ENCODE assay signal across 28 cellular contexts in genomic region chrX:108415146-108415545, GRCh38. TPM values are rescaled to one million over a fixed set of nuclear protein-coding genes. Genes with fewer than 3 reads are reported as not detected.
DNase-seq lines count a peak whose midpoint lies in the region; ATAC-seq, FAIRE-seq and TF ChIP-seq lines count a peak whose summit lies in the region.
"Had no signal": no experiment of that assay in that cellular context is flagged by ENCODE, and none has a peak within 500 bp of the region (broad histone marks: within the 10 kb centered on the region; RNA-seq: fewer than 3 reads in every experiment).

No MANE protein-coding gene starts in this region.

- dilution Hi-C loops in endothelial cell of umbilical vein (cut with MboI; ENCODE audit: extremely low pct_ligation_motif_present, low sequenced_read_pairs), result no loop called here

- H3K4me3 ChIP-seq in bronchial epithelial cell (ENCODE audit: low read depth, low read length) (no peak overlapping the region), endothelial cell of umbilical vein (replicated peaks in 1 of 3; ENCODE audit: insufficient read depth in 1 of 3, low read depth in 1 of 3, low read length in 3 of 3) (no peak overlapping the region), neural progenitor cell (no peak overlapping the region)
- H3K4me3 ChIP-seq: BLaER1 treated with 17β-estradiol and CSF1 and Interleukin-3, amounts not matched to agents 10 nM and 100 nM; PC-9; SJSA1 had no signal

- no peaks in the 10 kb centered on the region for H3K27me3 Mint-ChIP-seq in neural progenitor cell (ENCODE audit: insufficient read depth, low read depth)
- H3K27me3 Mint-ChIP-seq: CD4-positive, alpha-beta T cell had no signal

- H3K9me1 ChIP-seq in endothelial cell of umbilical vein (replicated peaks; ENCODE audit: control insufficient read depth, extremely low read depth, insufficient read depth, low read length), result no peaks in the 10 kb centered on the region

- H3K4me3 Mint-ChIP-seq in neural progenitor cell, result no peak overlapping the region
- H3K4me3 Mint-ChIP-seq: CD4-positive, alpha-beta T cell had no signal

- H3K27me3 ChIP-seq in bronchial epithelial cell (ENCODE audit: control insufficient read depth, insufficient read depth, low read length) (no peaks in the 10 kb centered on the region), endothelial cell of umbilical vein (ENCODE audit: control insufficient read depth in 2 of 2, insufficient read depth in 2 of 2, low read length in 2 of 2) (no peaks in the 10 kb centered on the region), neural progenitor cell (no peaks in the 10 kb centered on the region)
- H3K27me3 ChIP-seq: SJSA1 had no signal

- DNase-seq in HT1080 (ENCODE audit: low read depth) (peak; percentile 30), bronchial epithelial cell (ENCODE audit: low read depth) (peak; percentile 21), endothelial cell of umbilical vein (ENCODE audit: low read depth, low spot score) (peak; percentile 7), neural progenitor cell (ENCODE audit: low spot score) (no peak), cerebellum (ENCODE audit: low spot score) (no peak), NCI-H2227 treated with DMSO at 0.1 percent for 48 hours (lab: John Stamatoyannopoulos, UW) (no peak)
- DNase-seq in activated naive CD4-positive, alpha-beta T cell treated with Interleukin-2 at 50 U/mL for 16 hours, result no peak
- DNase-seq: CD4-positive, alpha-beta T cell; HCEC 1CT; Karpas-422; NCI-H1092 treated with DMSO at 0.1 percent for 48 hours; NCI-H1436; NCI-H187; NCI-H2171 treated with DMSO at 0.1 percent for 48 hours; NCI-H446; NCI-H524 treated with DMSO at 0.1 percent for 48 hours; NCI-H774; PC-9; Right ventricle myocardium superior had no signal

- H3K36me3 Mint-ChIP-seq in neural progenitor cell, result peaks cover 23% of the 10 kb centered on the region

- H3K27ac ChIP-seq in endothelial cell of umbilical vein (ENCODE audit: insufficient read depth, low read depth, low read length) (no peak overlapping the region), neural progenitor cell (no peak overlapping the region)
- H3K27ac ChIP-seq: BLaER1 treated with 17β-estradiol and CSF1 and Interleukin-3, amounts not matched to agents 10 nM and 100 nM; HL-60; PC-9; SJSA1 had no signal

- no peaks in the 10 kb centered on the region for H3F3A ChIP-seq in neural progenitor cell (ENCODE audit: low read depth)

- H3K79me2 ChIP-seq in endothelial cell of umbilical vein (ENCODE audit: control insufficient read depth, insufficient read depth, low read length), result no peaks in the 10 kb centered on the region
- no peaks in the 10 kb centered on the region for H3K79me2 ChIP-seq in neural progenitor cell (ENCODE audit: low read depth)

- peaks cover 61% of the 10 kb centered on the region for H3K4me1 Mint-ChIP-seq in neural progenitor cell

- H2AFZ ChIP-seq in endothelial cell of umbilical vein (ENCODE audit: low read depth, low read length) (no peak overlapping the region), neural progenitor cell (replicated peaks) (no peak overlapping the region)
- H2AFZ ChIP-seq: PC-9 had no signal

- CTCF ChIA-PET in endothelial cell of umbilical vein (lab: Charles Lee), result no interaction called here

- no peak overlapping the region for H3K9ac ChIP-seq in endothelial cell of umbilical vein (replicated peaks; ENCODE audit: extremely low read depth, insufficient read depth, low read length)
- no peak overlapping the region for H3K9ac ChIP-seq in neural progenitor cell
- H3K9ac ChIP-seq: BLaER1 treated with 17β-estradiol and CSF1 and Interleukin-3, amounts not matched to agents 10 nM and 100 nM had no signal

- peaks cover 5% of the 10 kb centered on the region for H3K4me1 ChIP-seq in endothelial cell of umbilical vein (ENCODE audit: control insufficient read depth, extremely low read depth, insufficient read depth, low read length)
- H3K4me1 ChIP-seq in neural progenitor cell, result peaks cover 22% of the 10 kb centered on the region
- H3K4me1 ChIP-seq: SJSA1 had no signal

- BruUV-seq in endothelial cell of umbilical vein (replicated peaks; lab: Mats Ljungman, UMichigan), result no TSS peak

- H3K36me3 ChIP-seq in bronchial epithelial cell (ENCODE audit: control insufficient read depth, insufficient read depth, low read length) (no peaks in the 10 kb centered on the region), endothelial cell of umbilical vein (ENCODE audit: control insufficient read depth in 2 of 2, extremely low read depth in 1 of 2, insufficient read depth in 2 of 2, low read length in 2 of 2) (no peaks in the 10 kb centered on the region), neural progenitor cell (no peaks in the 10 kb centered on the region)
- H3K36me3 ChIP-seq: BLaER1 treated with 17β-estradiol and CSF1 and Interleukin-3, amounts not matched to agents 10 nM and 100 nM; SJSA1 had no signal

- H3K27ac Mint-ChIP-seq in neural progenitor cell, result peak overlapping the region; percentile 3
- H3K27ac Mint-ChIP-seq: CD4-positive, alpha-beta T cell had no signal

- no peak overlapping the region for H3K4me2 ChIP-seq in endothelial cell of umbilical vein (ENCODE audit: insufficient read depth, low read length)
- no peak overlapping the region for H3K4me2 ChIP-seq in neural progenitor cell
- H3K4me2 ChIP-seq: BLaER1 treated with 17β-estradiol and CSF1 and Interleukin-3, amounts not matched to agents 10 nM and 100 nM; PC-9 had no signal

- H3K9me3 ChIP-seq in endothelial cell of umbilical vein (replicated peaks; ENCODE audit: control insufficient read depth, insufficient read depth, low read length) (no peaks in the 10 kb centered on the region), neural progenitor cell (ENCODE audit: low read depth) (no peaks in the 10 kb centered on the region)
- H3K9me3 ChIP-seq: BLaER1 treated with 17β-estradiol and CSF1 and Interleukin-3, amounts not matched to agents 10 nM and 100 nM; SJSA1 had no signal

- intact Hi-C loops in endothelial cell of umbilical vein (cut with micrococcal nuclease), result no loop called here

- H4K20me1 ChIP-seq in endothelial cell of umbilical vein (replicated peaks; ENCODE audit: control insufficient read depth, extremely low read depth, insufficient read depth, low read length) (no peaks in the 10 kb centered on the region), neural progenitor cell (ENCODE audit: low read depth) (no peaks in the 10 kb centered on the region)
- H4K20me1 ChIP-seq: BLaER1 treated with 17β-estradiol and CSF1 and Interleukin-3, amounts not matched to agents 10 nM and 100 nM had no signal

- no peak for TF ChIP-seq CTCF in bronchial epithelial cell (IDR thresholded peaks at IDR 0.05; ENCODE audit: insufficient read depth, low read length, severe bottlenecking)
- no peak for TF ChIP-seq CTCF in endothelial cell of umbilical vein (IDR thresholded peaks at IDR 0.05; ENCODE audit: extremely low read depth in 1 of 2, insufficient read depth in 1 of 2, low read depth in 1 of 2, low read length in 2 of 2)
- no peak for TF ChIP-seq CTCF in neural progenitor cell (IDR thresholded peaks at IDR 0.05)

- FAIRE-seq in bronchial epithelial cell (lab: Jason Lieb, UNC) (no peak), endothelial cell of umbilical vein (lab: Jason Lieb, UNC) (no peak)
- FAIRE-seq: A204.1, D721Med, G401.6, H1, HepG2 had no signal

- POLR2A ChIA-PET in endothelial cell of umbilical vein (lab: Charles Lee), result no interaction called here

- no peak for ATAC-seq in HG03025 (IDR thresholded peaks at IDR 0.05; ENCODE audit: low FRiP score, unreplicated experiment)
- ATAC-seq: HepG2 had no signal

- no peak for TF ChIP-seq POLR2A in endothelial cell of umbilical vein (IDR thresholded peaks at IDR 0.05; ENCODE audit: low read depth, low read length)

- no peaks in the 10 kb centered on the region for H3K9me3 Mint-ChIP-seq in neural progenitor cell
- H3K9me3 Mint-ChIP-seq: CD4-positive, alpha-beta T cell had no signal

TF ChIP-seq in endothelial cell of umbilical vein, 7 proteins besides CTCF, POLR2A, EP300 and RAD21:
- TF ChIP-seq POLR2AphosphoS5 (IDR thresholded peaks at IDR 0.05; ENCODE audit: insufficient read depth, low read depth, low read length), result no peak

RNA-seq across cellular contexts. Expression of gene COL4A6, which starts 23.1 kb away (rescaled TPM):
- total RNA-seq in HT1080 (2014; rRNA removed; shearing (Covaris generic)), result 0.07 and 0.08 TPM in 2 replicates
- 0.34 and 0.41 TPM in 2 replicates for polyA plus RNA-seq in HT1080 (2015; cell fraction: cytosol; rRNA removed)
- 1.2 TPM in 2 replicates for polyA plus RNA-seq in HT1080 (2015; cell fraction: nucleus; rRNA removed)
- total RNA-seq in bronchial epithelial cell (21.1 and 23.4 TPM in 2 replicates), endothelial cell of umbilical vein (0.49 and 0.92 TPM in 2 replicates), neural progenitor cell (ENCODE audit: low replicate concordance) (40.5 and 62.6 TPM in 2 replicates), cerebellum (7.1 TPM)
- polyA plus RNA-seq in endothelial cell of umbilical vein, result 0.33 and 0.62 TPM in 2 replicates
- polyA plus RNA-seq in endothelial cell of umbilical vein (2011; cell fraction: cytosol; rRNA removed), result 0.80 and 0.89 TPM in 2 replicates
- polyA plus RNA-seq in endothelial cell of umbilical vein (2011; cell fraction: nucleus; rRNA removed), result 2.7 and 3.1 TPM in 2 replicates
- 2.0 and 2.6 TPM in 2 replicates for polyA plus RNA-seq in endothelial cell of umbilical vein (2012)
- 0.70 and 0.75 TPM in 2 replicates for polyA minus RNA-seq in endothelial cell of umbilical vein
- 19.7 TPM for polyA minus RNA-seq in endothelial cell of umbilical vein (2011; cell fraction: cytosol; rRNA and poly(A)+ RNA removed)
- polyA minus RNA-seq in endothelial cell of umbilical vein (2011; cell fraction: nucleus; rRNA and poly(A)+ RNA removed), result 0.82 and 1.9 TPM in 2 replicates
- total RNA-seq: CD4-positive, alpha-beta T cell had no signal

RNA-seq across cellular contexts. Expression of gene COL4A5, which starts 24.5 kb away (rescaled TPM):
- total RNA-seq in HT1080 (2014; rRNA removed; shearing (Covaris generic)), result 6.8 and 7.2 TPM in 2 replicates
- polyA plus RNA-seq in HT1080 (2015; cell fraction: cytosol; rRNA removed), result 4.7 and 6.7 TPM in 2 replicates
- 73.9 and 78.0 TPM in 2 replicates for polyA plus RNA-seq in HT1080 (2015; cell fraction: nucleus; rRNA removed)
- total RNA-seq in bronchial epithelial cell, result 48.4 and 63.1 TPM in 2 replicates
- total RNA-seq in endothelial cell of umbilical vein, result 15.4 and 28.1 TPM in 2 replicates
- 27.9 and 28.8 TPM in 2 replicates for polyA plus RNA-seq in endothelial cell of umbilical vein
- polyA plus RNA-seq in endothelial cell of umbilical vein (2011; cell fraction: cytosol; rRNA removed), result 18.7 and 21.3 TPM in 2 replicates
- 116 and 148 TPM in 2 replicates for polyA plus RNA-seq in endothelial cell of umbilical vein (2011; cell fraction: nucleus; rRNA removed)
- polyA plus RNA-seq in endothelial cell of umbilical vein (2012), result 36.2 and 40.3 TPM in 2 replicates
- polyA minus RNA-seq in endothelial cell of umbilical vein, result 44.0 and 46.5 TPM in 2 replicates
- polyA minus RNA-seq in endothelial cell of umbilical vein (2011; cell fraction: cytosol; rRNA and poly(A)+ RNA removed), result 23.7 TPM
- polyA minus RNA-seq in endothelial cell of umbilical vein (2011; cell fraction: nucleus; rRNA and poly(A)+ RNA removed), result 44.4 and 65.6 TPM in 2 replicates
- 104 and 115 TPM in 2 replicates for total RNA-seq in neural progenitor cell (ENCODE audit: low replicate concordance)
- 51.1 TPM for total RNA-seq in cerebellum
- total RNA-seq: CD4-positive, alpha-beta T cell had no signal

Comparison
In these comparisons a context has a peak if more than half of its experiments do, and no peak if none do; other contexts are left out.
1. DNase-seq: peak in HT1080 (single experiment), bronchial epithelial cell (single experiment) and endothelial cell of umbilical vein (single experiment); none in neural progenitor cell (single experiment), cerebellum (single experiment), activated naive CD4-positive, alpha-beta T cell treated with Interleukin-2 at 50 U/mL for 16 hours (single experiment) and NCI-H2227 treated with DMSO at 0.1 percent for 48 hours (single experiment).